ENCODE assay signal across 22 cellular contexts in the genomic region with DNA sequence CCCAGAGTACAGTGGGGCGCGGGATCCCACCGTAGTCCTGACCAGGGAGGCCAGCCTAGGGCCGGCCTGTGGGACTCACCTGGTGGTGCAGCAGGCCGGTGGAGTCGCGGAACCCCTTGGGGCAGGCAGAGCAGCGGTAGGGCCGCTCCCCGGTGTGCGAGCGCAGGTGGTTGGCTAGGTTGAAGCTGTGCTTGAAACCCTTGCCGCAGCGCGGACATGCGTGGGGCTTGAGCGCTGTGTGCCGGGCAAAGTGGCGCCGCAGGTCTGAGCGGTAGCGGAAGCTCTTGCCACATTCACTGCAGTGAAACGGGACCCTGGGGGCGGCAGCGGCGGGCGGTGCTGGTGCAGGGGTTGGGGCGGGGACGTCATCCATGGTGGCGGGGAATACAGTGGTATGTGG.
"Had no signal": no experiment of that assay in that cellular context is flagged by ENCODE, and none has a peak within 500 bp of the region (broad histone marks: within the 10 kb centered on the region; RNA-seq: fewer than 3 reads in every experiment).

No MANE protein-coding gene starts in this region.

- H3K27ac Mint-ChIP-seq: activated naive CD8-positive, alpha-beta T cell treated with anti-CD3 and anti-CD28 coated beads for 36 hours; activated T-helper 17 cell treated with anti-CD3 and anti-CD28 coated beads, Interleukin-2, amount 50 U/mL, for 72 hours; dendritic cell treated with granulocyte-macrophage colony-stimulating factor and Interleukin-4, amounts not matched to agents 40 ng/mL and 50 ng/mL, for 4 days had no signal

- H3K27me3 ChIP-seq: cardiac muscle cell, gastroesophageal sphincter, tibial artery, uterus had no signal

- ATAC-seq: activated T-helper 17 cell treated with anti-CD3 and anti-CD28 coated beads, Interleukin-2, amount 50 U/mL, for 72 hours; esophagus mucosa; gastroesophageal sphincter; naive thymus-derived CD4-positive, alpha-beta T cell; T-cell had no signal

- H3K27me3 Mint-ChIP-seq: activated B cell treated with CpG ODN at 0.5 μM for 24 hours; activated CD4-positive, alpha-beta memory T cell treated with anti-CD3 and anti-CD28 coated beads, Interleukin-2, amount 10 ng/mL, durations not matched to agents 7 days and 5 days; activated naive CD8-positive, alpha-beta T cell treated with anti-CD3 and anti-CD28 coated beads for 36 hours; activated T-helper 17 cell treated with anti-CD3 and anti-CD28 coated beads, Interleukin-2, amount 50 U/mL, for 72 hours; dendritic cell treated with granulocyte-macrophage colony-stimulating factor and Interleukin-4, amounts not matched to agents 40 ng/mL and 50 ng/mL, for 4 days; naive thymus-derived CD4-positive, alpha-beta T cell; T-cell had no signal

- H3K9me3 ChIP-seq: gastroesophageal sphincter, tibial artery, uterus had no signal

- H3K4me3 Mint-ChIP-seq: activated CD4-positive, alpha-beta memory T cell treated with anti-CD3 and anti-CD28 coated beads, Interleukin-2, amount 10 ng/mL, durations not matched to agents 7 days and 5 days; activated naive CD8-positive, alpha-beta T cell treated with anti-CD3 and anti-CD28 coated beads for 36 hours; activated T-helper 17 cell treated with anti-CD3 and anti-CD28 coated beads, Interleukin-2, amount 50 U/mL, for 72 hours; dendritic cell treated with granulocyte-macrophage colony-stimulating factor and Interleukin-4, amounts not matched to agents 40 ng/mL and 50 ng/mL, for 4 days had no signal

- H3K9me3 Mint-ChIP-seq: activated T-helper 17 cell treated with anti-CD3 and anti-CD28 coated beads, Interleukin-2, amount 50 U/mL, for 72 hours; dendritic cell treated with granulocyte-macrophage colony-stimulating factor and Interleukin-4, amounts not matched to agents 40 ng/mL and 50 ng/mL, for 4 days had no signal

- DNase-seq: activated B cell treated with CpG ODN at 0.5 μM for 24 hours; activated CD4-positive, alpha-beta memory T cell treated with anti-CD3 and anti-CD28 coated beads, Interleukin-2, amount 10 ng/mL, durations not matched to agents 7 days and 5 days; activated CD4-positive, alpha-beta T cell treated with anti-CD3 and anti-CD28 coated beads for 4 hours; activated naive CD4-positive, alpha-beta T cell; activated naive CD8-positive, alpha-beta T cell treated with anti-CD3 and anti-CD28 coated beads for 36 hours; activated T-cell treated with anti-CD3 and anti-CD28 coated beads, Interleukin-2, amount 50 U/mL, for 1 hour; amygdala; effector CD8-positive, alpha-beta T cell; naive thymus-derived CD4-positive, alpha-beta T cell; stimulated activated CD4-positive, alpha-beta T cell treated with anti-CD3 and anti-CD28 coated beads, Interleukin-12 subunit alpha, Interleukin-12 subunit beta, amount 100 ng/mL, for 4 hours; stimulated activated CD4-positive, alpha-beta T cell treated with anti-CD3 and anti-CD28 coated beads, Interleukin-1b, Interleukin-23, amount 100 ng/mL, for 48 hours; stimulated activated CD8-positive, alpha-beta memory T cell treated with anti-CD3 and anti-CD28 coated beads, Interleukin-4, amount 100 ng/mL, for 48 hours; stimulated activated naive CD4-positive, alpha-beta T cell treated with Interleukin-2 at 50 U/mL for 16 hours; T-cell; tibial artery had no signal

- H3K4me3 ChIP-seq: cardiac muscle cell, gastroesophageal sphincter, tibial artery, uterus had no signal

- H2AFZ ChIP-seq: parathyroid adenoma had no signal

- H3K27ac ChIP-seq: cardiac muscle cell, uterus had no signal

- H3K36me3 ChIP-seq: uterus had no signal
